In genomic region chr3:148953094-148953493, GRCh38 we compare ENCODE assay signal across 23 cellular contexts. TPM values are rescaled to one million over a fixed set of nuclear protein-coding genes. Genes with fewer than 3 reads are reported as not detected.
A peak's percentile ranks its signal among the peaks of the same experiment; 100 is the strongest.
DNase-seq lines count a peak whose midpoint lies in the region; ATAC-seq and TF ChIP-seq lines count a peak whose summit lies in the region.
"Had no signal": no experiment of that assay in that cellular context is flagged by ENCODE, and none has a peak within 500 bp of the region (broad histone marks: within the 10 kb centered on the region; RNA-seq: fewer than 3 reads in every experiment).

No MANE protein-coding gene starts in this region.

- peaks cover 30% of the 10 kb centered on the region for H3K4me1 ChIP-seq in rectal smooth muscle tissue (ENCODE audit: control insufficient read depth, insufficient read depth, low read length)

- H3K9me3 ChIP-seq in MG63 = no peaks in the 10 kb centered on the region
- H3K9me3 ChIP-seq: Peyer's patch had no signal

- DNase-seq in EH (ENCODE audit: low read depth) (peak; percentile 29), MG63 (peak; percentile 30), NOMO-1 treated with DMSO at 0.1 percent for 48 hours (lab: John Stamatoyannopoulos, UW; ENCODE audit: unreplicated experiment) (no peak), hepatic stellate cell (ENCODE audit: low spot score) (no peak)
- DNase-seq: CD4-positive, CD25-positive, alpha-beta regulatory T cell; DMS153; GDM1; H7; HFFc6; NCI-H1092; NCI-H1417 treated with DMSO at 0.1 percent for 48 hours; NCI-H1694 treated with DMSO at 0.1 percent for 48 hours; NCI-H2081; NCI-H2227 treated with DMSO at 0.1 percent for 48 hours; NCI-H69; Peyer's patch had no signal

- H3K27me3 ChIP-seq in MG63 = no peaks in the 10 kb centered on the region
- H3K27me3 ChIP-seq in rectal smooth muscle tissue (ENCODE audit: control insufficient read depth, insufficient read depth, low read length) = no peaks in the 10 kb centered on the region
- H3K27me3 ChIP-seq: Peyer's patch had no signal

- H3K9ac ChIP-seq in rectal smooth muscle tissue (ENCODE audit: low read length) = no peak overlapping the region
- H3K9ac ChIP-seq: KMS-11 had no signal

- no peak overlapping the region for H3K4me3 ChIP-seq in MG63
- no peak overlapping the region for H3K4me3 ChIP-seq in rectal smooth muscle tissue (ENCODE audit: low read length)
- H3K4me3 ChIP-seq: GM12878, Peyer's patch had no signal

- ATAC-seq in GM19023 (IDR thresholded peaks at IDR 0.05; ENCODE audit: unreplicated experiment) (no peak), GM21737 (IDR thresholded peaks at IDR 0.05; ENCODE audit: unreplicated experiment) (no peak)
- ATAC-seq: GM12878, SK-N-SH treated with all-trans-retinoic acid at 6 μM for 48 hours had no signal

- no peaks in the 10 kb centered on the region for H3K36me3 ChIP-seq in MG63
- H3K36me3 ChIP-seq in rectal smooth muscle tissue (ENCODE audit: control insufficient read depth, insufficient read depth, low read length) = no peaks in the 10 kb centered on the region
- H3K36me3 ChIP-seq: Peyer's patch had no signal

- no peak for TF ChIP-seq CTCF in VCaP (conservative IDR thresholded peaks at IDR 0.05)

- H3K27ac ChIP-seq in VCaP (peak overlapping the region; percentile 60), rectal smooth muscle tissue (ENCODE audit: low read depth, low read length) (peak overlapping the region; percentile 64)
- H3K27ac ChIP-seq: KMS-11 had no signal

RNA-seq across cellular contexts. Expression of gene GYG1, which starts 38.2 kb away (rescaled TPM):
- total RNA-seq in MG63 (2014; rRNA removed; shearing (Covaris generic); ENCODE audit: low replicate concordance) = 76.3 and 96.1 TPM in 2 replicates

Comparison
In these comparisons a context has a peak if more than half of its experiments do, and no peak if none do; other contexts are left out.
1. DNase-seq: peak in EH (single experiment) and MG63 (single experiment); none in NOMO-1 treated with DMSO at 0.1 percent for 48 hours (single experiment) and hepatic stellate cell (single experiment).